Comparison of ENCODE assay signal across 1 cellular context in the genomic region with DNA sequence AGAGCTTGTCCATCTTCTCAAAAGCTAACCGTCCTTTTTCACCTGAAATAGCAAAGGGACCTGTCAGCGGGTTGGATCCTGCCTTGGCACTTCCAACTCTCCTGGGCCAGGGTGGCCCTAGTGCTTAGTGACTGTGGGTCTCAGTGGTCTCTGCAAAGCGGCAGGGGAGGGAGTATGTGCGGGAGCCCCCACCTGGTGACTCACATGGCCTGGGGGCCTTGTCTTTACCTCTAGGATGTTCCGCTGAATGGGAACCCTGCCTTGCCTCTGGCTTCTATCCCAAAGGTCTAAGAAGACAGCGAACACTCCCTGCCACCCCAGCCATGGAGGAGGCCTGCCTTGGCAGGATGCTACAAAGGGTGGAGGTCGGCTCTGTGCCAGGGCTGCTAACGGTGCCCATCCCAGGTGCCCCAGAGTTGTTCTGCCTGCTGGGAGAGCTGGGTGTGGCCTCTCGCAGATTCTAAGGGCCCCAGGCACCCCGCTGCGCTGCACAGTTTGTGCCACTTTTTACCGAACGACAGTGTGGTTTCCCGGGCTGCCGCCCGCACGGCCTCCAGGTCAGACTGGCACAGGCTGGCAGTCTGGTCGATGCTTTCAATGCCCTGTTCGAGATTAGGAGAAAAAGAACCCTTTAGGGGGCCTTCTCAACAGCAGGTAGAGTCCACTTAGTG.
TF ChIP-seq lines count a peak whose summit lies in the region.

No MANE protein-coding gene starts in this region.

TF ChIP-seq in H1, 55 proteins besides CTCF, POLR2A, EP300 and RAD21:
- TF ChIP-seq GABPA (IDR thresholded peaks at IDR 0.05; ENCODE audit: borderline replicate concordance, insufficient read depth, low read length) (no peak), JUN (IDR thresholded peaks at IDR 0.05; ENCODE audit: low read depth, low read length) (no peak)
- TF ChIP-seq, protein P1, sequence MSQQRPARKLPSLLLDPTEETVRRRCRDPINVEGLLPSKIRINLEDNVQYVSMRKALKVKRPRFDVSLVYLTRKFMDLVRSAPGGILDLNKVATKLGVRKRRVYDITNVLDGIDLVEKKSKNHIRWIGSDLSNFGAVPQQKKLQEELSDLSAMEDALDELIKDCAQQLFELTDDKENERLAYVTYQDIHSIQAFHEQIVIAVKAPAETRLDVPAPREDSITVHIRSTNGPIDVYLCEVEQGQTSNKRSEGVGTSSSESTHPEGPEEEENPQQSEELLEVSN (IDR thresholded peaks at IDR 0.05) = no peak
- TF ChIP-seq, protein P2, sequence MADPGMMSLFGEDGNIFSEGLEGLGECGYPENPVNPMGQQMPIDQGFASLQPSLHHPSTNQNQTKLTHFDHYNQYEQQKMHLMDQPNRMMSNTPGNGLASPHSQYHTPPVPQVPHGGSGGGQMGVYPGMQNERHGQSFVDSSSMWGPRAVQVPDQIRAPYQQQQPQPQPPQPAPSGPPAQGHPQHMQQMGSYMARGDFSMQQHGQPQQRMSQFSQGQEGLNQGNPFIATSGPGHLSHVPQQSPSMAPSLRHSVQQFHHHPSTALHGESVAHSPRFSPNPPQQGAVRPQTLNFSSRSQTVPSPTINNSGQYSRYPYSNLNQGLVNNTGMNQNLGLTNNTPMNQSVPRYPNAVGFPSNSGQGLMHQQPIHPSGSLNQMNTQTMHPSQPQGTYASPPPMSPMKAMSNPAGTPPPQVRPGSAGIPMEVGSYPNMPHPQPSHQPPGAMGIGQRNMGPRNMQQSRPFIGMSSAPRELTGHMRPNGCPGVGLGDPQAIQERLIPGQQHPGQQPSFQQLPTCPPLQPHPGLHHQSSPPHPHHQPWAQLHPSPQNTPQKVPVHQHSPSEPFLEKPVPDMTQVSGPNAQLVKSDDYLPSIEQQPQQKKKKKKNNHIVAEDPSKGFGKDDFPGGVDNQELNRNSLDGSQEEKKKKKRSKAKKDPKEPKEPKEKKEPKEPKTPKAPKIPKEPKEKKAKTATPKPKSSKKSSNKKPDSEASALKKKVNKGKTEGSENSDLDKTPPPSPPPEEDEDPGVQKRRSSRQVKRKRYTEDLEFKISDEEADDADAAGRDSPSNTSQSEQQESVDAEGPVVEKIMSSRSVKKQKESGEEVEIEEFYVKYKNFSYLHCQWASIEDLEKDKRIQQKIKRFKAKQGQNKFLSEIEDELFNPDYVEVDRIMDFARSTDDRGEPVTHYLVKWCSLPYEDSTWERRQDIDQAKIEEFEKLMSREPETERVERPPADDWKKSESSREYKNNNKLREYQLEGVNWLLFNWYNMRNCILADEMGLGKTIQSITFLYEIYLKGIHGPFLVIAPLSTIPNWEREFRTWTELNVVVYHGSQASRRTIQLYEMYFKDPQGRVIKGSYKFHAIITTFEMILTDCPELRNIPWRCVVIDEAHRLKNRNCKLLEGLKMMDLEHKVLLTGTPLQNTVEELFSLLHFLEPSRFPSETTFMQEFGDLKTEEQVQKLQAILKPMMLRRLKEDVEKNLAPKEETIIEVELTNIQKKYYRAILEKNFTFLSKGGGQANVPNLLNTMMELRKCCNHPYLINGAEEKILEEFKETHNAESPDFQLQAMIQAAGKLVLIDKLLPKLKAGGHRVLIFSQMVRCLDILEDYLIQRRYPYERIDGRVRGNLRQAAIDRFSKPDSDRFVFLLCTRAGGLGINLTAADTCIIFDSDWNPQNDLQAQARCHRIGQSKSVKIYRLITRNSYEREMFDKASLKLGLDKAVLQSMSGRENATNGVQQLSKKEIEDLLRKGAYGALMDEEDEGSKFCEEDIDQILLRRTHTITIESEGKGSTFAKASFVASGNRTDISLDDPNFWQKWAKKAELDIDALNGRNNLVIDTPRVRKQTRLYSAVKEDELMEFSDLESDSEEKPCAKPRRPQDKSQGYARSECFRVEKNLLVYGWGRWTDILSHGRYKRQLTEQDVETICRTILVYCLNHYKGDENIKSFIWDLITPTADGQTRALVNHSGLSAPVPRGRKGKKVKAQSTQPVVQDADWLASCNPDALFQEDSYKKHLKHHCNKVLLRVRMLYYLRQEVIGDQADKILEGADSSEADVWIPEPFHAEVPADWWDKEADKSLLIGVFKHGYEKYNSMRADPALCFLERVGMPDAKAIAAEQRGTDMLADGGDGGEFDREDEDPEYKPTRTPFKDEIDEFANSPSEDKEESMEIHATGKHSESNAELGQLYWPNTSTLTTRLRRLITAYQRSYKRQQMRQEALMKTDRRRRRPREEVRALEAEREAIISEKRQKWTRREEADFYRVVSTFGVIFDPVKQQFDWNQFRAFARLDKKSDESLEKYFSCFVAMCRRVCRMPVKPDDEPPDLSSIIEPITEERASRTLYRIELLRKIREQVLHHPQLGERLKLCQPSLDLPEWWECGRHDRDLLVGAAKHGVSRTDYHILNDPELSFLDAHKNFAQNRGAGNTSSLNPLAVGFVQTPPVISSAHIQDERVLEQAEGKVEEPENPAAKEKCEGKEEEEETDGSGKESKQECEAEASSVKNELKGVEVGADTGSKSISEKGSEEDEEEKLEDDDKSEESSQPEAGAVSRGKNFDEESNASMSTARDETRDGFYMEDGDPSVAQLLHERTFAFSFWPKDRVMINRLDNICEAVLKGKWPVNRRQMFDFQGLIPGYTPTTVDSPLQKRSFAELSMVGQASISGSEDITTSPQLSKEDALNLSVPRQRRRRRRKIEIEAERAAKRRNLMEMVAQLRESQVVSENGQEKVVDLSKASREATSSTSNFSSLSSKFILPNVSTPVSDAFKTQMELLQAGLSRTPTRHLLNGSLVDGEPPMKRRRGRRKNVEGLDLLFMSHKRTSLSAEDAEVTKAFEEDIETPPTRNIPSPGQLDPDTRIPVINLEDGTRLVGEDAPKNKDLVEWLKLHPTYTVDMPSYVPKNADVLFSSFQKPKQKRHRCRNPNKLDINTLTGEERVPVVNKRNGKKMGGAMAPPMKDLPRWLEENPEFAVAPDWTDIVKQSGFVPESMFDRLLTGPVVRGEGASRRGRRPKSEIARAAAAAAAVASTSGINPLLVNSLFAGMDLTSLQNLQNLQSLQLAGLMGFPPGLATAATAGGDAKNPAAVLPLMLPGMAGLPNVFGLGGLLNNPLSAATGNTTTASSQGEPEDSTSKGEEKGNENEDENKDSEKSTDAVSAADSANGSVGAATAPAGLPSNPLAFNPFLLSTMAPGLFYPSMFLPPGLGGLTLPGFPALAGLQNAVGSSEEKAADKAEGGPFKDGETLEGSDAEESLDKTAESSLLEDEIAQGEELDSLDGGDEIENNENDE (IDR thresholded peaks at IDR 0.05; ENCODE audit: insufficient replicate concordance, low read length) = no peak
TF ChIP-seq in H1: peak in this region for 0.
